23 cellular contexts compared by ENCODE assay signal in genomic region chr20:36264426-36265246, GRCh38.
"Had no signal": no experiment of that assay in that cellular context is flagged by ENCODE, and none has a peak within 500 bp of the region (broad histone marks: within the 10 kb centered on the region; RNA-seq: fewer than 3 reads in every experiment).

No MANE protein-coding gene starts in this region.

- H3K36me3 ChIP-seq: adrenal gland, breast epithelium had no signal

- H3K36me3 Mint-ChIP-seq: activated naive CD8-positive, alpha-beta T cell treated with anti-CD3 and anti-CD28 coated beads, Interleukin-2, amount 10 ng/mL, durations not matched to agents 7 days and 5 days had no signal

- H3K27me3 Mint-ChIP-seq: activated CD8-positive, alpha-beta T cell treated with anti-CD3 and anti-CD28 coated beads for 36 hours; activated naive CD8-positive, alpha-beta T cell treated with anti-CD3 and anti-CD28 coated beads, Interleukin-2, amount 10 ng/mL, durations not matched to agents 7 days and 5 days; activated T-helper 17 cell treated with anti-CD3 and anti-CD28 coated beads, Interleukin-2, amount 50 U/mL, for 72 hours; central memory CD8-positive, alpha-beta T cell had no signal

- H3K4me1 Mint-ChIP-seq: activated naive CD8-positive, alpha-beta T cell treated with anti-CD3 and anti-CD28 coated beads, Interleukin-2, amount 10 ng/mL, durations not matched to agents 7 days and 5 days; activated T-helper 17 cell treated with anti-CD3 and anti-CD28 coated beads, Interleukin-2, amount 50 U/mL, for 72 hours; central memory CD8-positive, alpha-beta T cell had no signal

- H3K27ac Mint-ChIP-seq: activated CD8-positive, alpha-beta T cell treated with anti-CD3 and anti-CD28 coated beads for 36 hours; activated naive CD8-positive, alpha-beta T cell treated with anti-CD3 and anti-CD28 coated beads, Interleukin-2, amount 10 ng/mL, durations not matched to agents 7 days and 5 days; activated T-helper 17 cell treated with anti-CD3 and anti-CD28 coated beads, Interleukin-2, amount 50 U/mL, for 72 hours; T-helper 1 cell treated with Interleukin-12 subunit alpha and Interleukin-12 subunit beta and Interleukin-4 antibody, amounts not matched to agents 30 μg/mL and 1 μg/mL, for 36 hours had no signal

- H3K4me3 Mint-ChIP-seq: activated CD8-positive, alpha-beta T cell treated with anti-CD3 and anti-CD28 coated beads for 36 hours; activated naive CD8-positive, alpha-beta T cell treated with anti-CD3 and anti-CD28 coated beads, Interleukin-2, amount 10 ng/mL, durations not matched to agents 7 days and 5 days; activated T-helper 17 cell treated with anti-CD3 and anti-CD28 coated beads, Interleukin-2, amount 50 U/mL, for 72 hours; central memory CD8-positive, alpha-beta T cell; T-helper 1 cell treated with Interleukin-12 subunit alpha and Interleukin-12 subunit beta and Interleukin-4 antibody, amounts not matched to agents 30 μg/mL and 1 μg/mL, for 36 hours had no signal

- H3K9me3 Mint-ChIP-seq: activated CD8-positive, alpha-beta T cell treated with anti-CD3 and anti-CD28 coated beads for 36 hours; activated naive CD8-positive, alpha-beta T cell treated with anti-CD3 and anti-CD28 coated beads, Interleukin-2, amount 10 ng/mL, durations not matched to agents 7 days and 5 days; activated T-helper 17 cell treated with anti-CD3 and anti-CD28 coated beads, Interleukin-2, amount 50 U/mL, for 72 hours; central memory CD8-positive, alpha-beta T cell; T-helper 1 cell treated with Interleukin-12 subunit alpha and Interleukin-12 subunit beta and Interleukin-4 antibody, amounts not matched to agents 30 μg/mL and 1 μg/mL, for 36 hours had no signal

- H3K9me3 ChIP-seq: adrenal gland, breast epithelium had no signal

- DNase-seq: activated CD4-positive, alpha-beta T cell treated with anti-CD3 and anti-CD28 coated beads for 4 hours; activated CD8-positive, alpha-beta T cell treated with anti-CD3 and anti-CD28 coated beads for 36 hours; activated gamma-delta T cell treated with Interleukin-2 at 50 U/mL for 16 hours; activated naive CD4-positive, alpha-beta T cell treated with anti-CD3 and anti-CD28 coated beads, Interleukin-2, amount 50 U/mL, for 16 hours; activated naive CD8-positive, alpha-beta T cell treated with anti-CD3 and anti-CD28 coated beads, Interleukin-2, amount 10 ng/mL, durations not matched to agents 7 days and 5 days; activated T-cell treated with anti-CD3 and anti-CD28 coated beads, Interleukin-2, amount 50 U/mL, for 48 hours; adrenal gland; anterior cingulate cortex; Karpas-422; MM.1S; NCI-H1105; NCI-H1436; NCI-H1694 treated with DMSO at 0.1 percent for 48 hours; NCI-H2081; NCI-H446; NCI-H524; SHP77 treated with DMSO at 0.1 percent for 48 hours had no signal

- H3K27ac ChIP-seq: adrenal gland, breast epithelium had no signal

- H3K27me3 ChIP-seq: adrenal gland, breast epithelium had no signal

- H3K4me3 ChIP-seq: adrenal gland, breast epithelium had no signal

- FAIRE-seq: RCC 7860 had no signal

- ATAC-seq: activated CD4-positive, CD25-positive, alpha-beta regulatory T cell treated with anti-CD3 and anti-CD28 coated beads, Interleukin-2, amount 50 U/mL, for 24 hours; activated CD8-positive, alpha-beta T cell treated with anti-CD3 and anti-CD28 coated beads for 36 hours; activated T-helper 17 cell treated with anti-CD3 and anti-CD28 coated beads, Interleukin-2, amount 50 U/mL, for 72 hours had no signal

- H3K4me1 ChIP-seq: adrenal gland, breast epithelium had no signal
